18 cellular contexts compared by ENCODE assay signal in genomic region chr15:90512281-90512680, GRCh38.
"Had no signal": no experiment of that assay in that cellular context is flagged by ENCODE, and none has a peak within 500 bp of the region (broad histone marks: within the 10 kb centered on the region; RNA-seq: fewer than 3 reads in every experiment).

No MANE protein-coding gene starts in this region.

- H3K9me3 ChIP-seq: colonic mucosa, esophagus muscularis mucosa, gastrocnemius medialis, heart right ventricle, pancreas had no signal

- H3K36me3 ChIP-seq: colonic mucosa, esophagus muscularis mucosa, gastrocnemius medialis, pancreas had no signal

- H3K27ac ChIP-seq: colonic mucosa, epithelial cell of prostate, esophagus muscularis mucosa, gastrocnemius medialis, heart right ventricle, pancreas had no signal

- DNase-seq: colonic mucosa; effector CD4-positive, alpha-beta T cell; gastrocnemius medialis; heart right ventricle; hypothalamus; islet precursor cell; mesenchymal stem cell; naive B cell; occipital lobe; pancreas; right cardiac atrium; small intestine; stimulated activated CD4-positive, alpha-beta T cell treated with anti-CD3 and anti-CD28 coated beads, Interleukin-12 subunit alpha, Interleukin-12 subunit beta, amount 100 ng/mL, for 4 hours; stimulated activated naive CD4-positive, alpha-beta T cell; trophoblast cell had no signal

- H3K4me3 ChIP-seq: colonic mucosa, esophagus muscularis mucosa, gastrocnemius medialis, heart right ventricle, lung, pancreas had no signal

- H3K4me1 ChIP-seq: colonic mucosa, esophagus muscularis mucosa, gastrocnemius medialis, pancreas had no signal

- FAIRE-seq: pancreas, small intestine had no signal

- H3K27me3 ChIP-seq: colonic mucosa, esophagus muscularis mucosa, gastrocnemius medialis, heart right ventricle, pancreas had no signal
